23 cellular contexts compared by ENCODE assay signal in the genomic region with DNA sequence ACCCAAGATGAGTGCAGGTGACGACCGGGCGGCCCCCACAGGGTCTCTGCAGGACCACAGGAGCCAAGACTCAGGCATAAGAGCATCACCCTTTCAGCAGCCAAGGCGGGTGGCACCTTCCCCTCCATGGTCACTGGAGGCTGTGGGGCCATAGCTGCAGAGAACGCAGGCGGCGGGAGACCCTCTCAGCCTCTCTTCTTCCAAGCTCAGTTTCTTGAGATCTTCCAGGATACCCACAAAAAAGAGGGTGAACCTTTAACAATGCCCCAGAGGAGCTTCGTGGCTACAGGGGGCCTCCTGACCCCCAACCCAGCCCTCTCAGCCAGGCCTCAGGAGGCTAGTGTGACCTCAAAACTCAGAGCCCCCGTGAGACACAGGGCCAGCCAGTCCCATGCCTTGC. TPM values are rescaled to one million over a fixed set of nuclear protein-coding genes. Genes with fewer than 3 reads are reported as not detected.
DNase-seq lines count a peak whose midpoint lies in the region; ATAC-seq, FAIRE-seq and TF ChIP-seq lines count a peak whose summit lies in the region.
"Had no signal": no experiment of that assay in that cellular context is flagged by ENCODE, and none has a peak within 500 bp of the region (broad histone marks: within the 10 kb centered on the region; RNA-seq: fewer than 3 reads in every experiment).

No MANE protein-coding gene starts in this region.

- H4K5ac ChIP-seq in IMR-90 (ENCODE audit: low read depth, low read length): no peak overlapping the region

- H3K36me3 Mint-ChIP-seq in MCF 10A (ENCODE audit: insufficient read depth, unreplicated experiment): no peaks in the 10 kb centered on the region
- no peaks in the 10 kb centered on the region for H3K36me3 Mint-ChIP-seq in stimulated activated effector memory CD8-positive, alpha-beta T cell treated with anti-CD3 and anti-CD28 coated beads, Interleukin-12 subunit alpha, Interleukin-12 subunit beta, amount 100 ng/mL, for 72 hours
- H3K36me3 Mint-ChIP-seq in activated T-helper 17 cell treated with anti-CD3 and anti-CD28 coated beads, Interleukin-2, amount 50 U/mL, for 72 hours (ENCODE audit: low read depth): no peaks in the 10 kb centered on the region
- H3K36me3 Mint-ChIP-seq: activated naive CD8-positive, alpha-beta T cell treated with anti-CD3 and anti-CD28 coated beads for 36 hours; CD4-positive, CD25-positive, alpha-beta regulatory T cell; natural killer cell treated with Interleukin-12 subunit alpha and Interleukin-12 subunit beta and Interleukin-15 and Interleukin-18, amount 100 ng/mL, for 72 hours; stimulated activated memory B cell treated with anti-CD40 and anti-IgM and Interleukin-4, amounts not matched to agents 10 μg/mL and 1 μg/mL and 100 μg/mL, for 72 hours had no signal

- H4K91ac ChIP-seq in IMR-90 (ENCODE audit: insufficient read depth, low read depth, low read length): no peak overlapping the region

- peaks cover 3% of the 10 kb centered on the region; the same call in 1 of the 2 replicates for H3K27me3 ChIP-seq in IMR-90 (ENCODE audit: control insufficient read depth, insufficient read depth, low read length)
- H3K27me3 ChIP-seq: cardiac muscle cell, dorsolateral prefrontal cortex, uterus had no signal

- no peak overlapping the region for H3K56ac ChIP-seq in IMR-90 (ENCODE audit: extremely low read depth, insufficient read depth, low read length)

- no peak overlapping the region for H3K4me2 ChIP-seq in IMR-90 (ENCODE audit: low read depth, low read length)

- intact Hi-C loops in IMR-90 (cut with micrococcal nuclease) (no loop called here), MCF 10A (cut with micrococcal nuclease) (no loop called here)

- H3K36me3 ChIP-seq in IMR-90 (ENCODE audit: control insufficient read depth, insufficient read depth, low read length): no peaks in the 10 kb centered on the region
- H3K36me3 ChIP-seq: cardiac muscle cell, left ventricle myocardium inferior, uterus had no signal

- no peak overlapping the region for H3K9ac ChIP-seq in IMR-90 (ENCODE audit: low read depth, low read length)

- no peaks in the 10 kb centered on the region for H3K27me3 Mint-ChIP-seq in MCF 10A (ENCODE audit: insufficient read depth, unreplicated experiment)
- H3K27me3 Mint-ChIP-seq in activated T-helper 17 cell treated with anti-CD3 and anti-CD28 coated beads, Interleukin-2, amount 50 U/mL, for 72 hours: peaks cover 9% of the 10 kb centered on the region
- H3K27me3 Mint-ChIP-seq: activated naive CD8-positive, alpha-beta T cell treated with anti-CD3 and anti-CD28 coated beads for 36 hours; stimulated activated memory B cell treated with anti-CD40 and anti-IgM and Interleukin-4, amounts not matched to agents 10 μg/mL and 1 μg/mL and 100 μg/mL, for 72 hours had no signal

- no peak overlapping the region for H2BK15ac ChIP-seq in IMR-90 (ENCODE audit: low read depth, low read length)

- no peak overlapping the region for H2BK20ac ChIP-seq in IMR-90 (ENCODE audit: low read depth, low read length)

- no peak overlapping the region for H2BK5ac ChIP-seq in IMR-90 (ENCODE audit: low read depth, low read length, poor library complexity, severe bottlenecking)

- H4K20me1 ChIP-seq in IMR-90 (ENCODE audit: insufficient read depth, low read length): no peaks in the 10 kb centered on the region

- H3K4me1 Mint-ChIP-seq in MCF 10A (ENCODE audit: insufficient read depth, unreplicated experiment): peaks cover 14% of the 10 kb centered on the region
- peaks cover 8% of the 10 kb centered on the region for H3K4me1 Mint-ChIP-seq in stimulated activated effector memory CD8-positive, alpha-beta T cell treated with anti-CD3 and anti-CD28 coated beads, Interleukin-12 subunit alpha, Interleukin-12 subunit beta, amount 100 ng/mL, for 72 hours
- H3K4me1 Mint-ChIP-seq in activated T-helper 17 cell treated with anti-CD3 and anti-CD28 coated beads, Interleukin-2, amount 50 U/mL, for 72 hours: no peaks in the 10 kb centered on the region
- H3K4me1 Mint-ChIP-seq: activated CD4-positive, alpha-beta memory T cell treated with anti-CD3 and anti-CD28 coated beads, Interleukin-2, amount 10 ng/mL, durations not matched to agents 7 days and 5 days had no signal

- peak overlapping the region; percentile 4 for H2AFZ ChIP-seq in IMR-90 (replicated peaks; ENCODE audit: low read length, poor library complexity)

- H3K4me3 Mint-ChIP-seq in MCF 10A (ENCODE audit: unreplicated experiment): no peak overlapping the region
- no peak overlapping the region for H3K4me3 Mint-ChIP-seq in stimulated activated effector memory CD8-positive, alpha-beta T cell treated with anti-CD3 and anti-CD28 coated beads, Interleukin-12 subunit alpha, Interleukin-12 subunit beta, amount 100 ng/mL, for 72 hours
- no peak overlapping the region for H3K4me3 Mint-ChIP-seq in activated T-helper 17 cell treated with anti-CD3 and anti-CD28 coated beads, Interleukin-2, amount 50 U/mL, for 72 hours
- H3K4me3 Mint-ChIP-seq: activated CD4-positive, alpha-beta memory T cell treated with anti-CD3 and anti-CD28 coated beads, Interleukin-2, amount 10 ng/mL, durations not matched to agents 7 days and 5 days; activated naive CD8-positive, alpha-beta T cell treated with anti-CD3 and anti-CD28 coated beads for 36 hours; CD4-positive, CD25-positive, alpha-beta regulatory T cell; stimulated activated memory B cell treated with anti-CD40 and anti-IgM and Interleukin-4, amounts not matched to agents 10 μg/mL and 1 μg/mL and 100 μg/mL, for 72 hours had no signal

- no peak for FAIRE-seq in HTR-8/SVneo (lab: Jason Lieb, UNC)
- FAIRE-seq: D721Med, GM12878, islet of Langerhans had no signal

- no peaks in the 10 kb centered on the region for H3K9me3 ChIP-seq in IMR-90 (ENCODE audit: control insufficient read depth, insufficient read depth, low read length)
- H3K9me3 ChIP-seq: left ventricle myocardium inferior, uterus had no signal

- H3K9me3 Mint-ChIP-seq in MCF 10A (ENCODE audit: unreplicated experiment): no peaks in the 10 kb centered on the region
- H3K9me3 Mint-ChIP-seq in stimulated activated effector memory CD8-positive, alpha-beta T cell treated with anti-CD3 and anti-CD28 coated beads, Interleukin-12 subunit alpha, Interleukin-12 subunit beta, amount 100 ng/mL, for 72 hours: no peaks in the 10 kb centered on the region
- no peaks in the 10 kb centered on the region for H3K9me3 Mint-ChIP-seq in activated T-helper 17 cell treated with anti-CD3 and anti-CD28 coated beads, Interleukin-2, amount 50 U/mL, for 72 hours
- H3K9me3 Mint-ChIP-seq: activated CD4-positive, alpha-beta memory T cell treated with anti-CD3 and anti-CD28 coated beads, Interleukin-2, amount 10 ng/mL, durations not matched to agents 7 days and 5 days; activated naive CD8-positive, alpha-beta T cell treated with anti-CD3 and anti-CD28 coated beads for 36 hours; CD4-positive, CD25-positive, alpha-beta regulatory T cell; natural killer cell treated with Interleukin-12 subunit alpha and Interleukin-12 subunit beta and Interleukin-15 and Interleukin-18, amount 100 ng/mL, for 72 hours; stimulated activated memory B cell treated with anti-CD40 and anti-IgM and Interleukin-4, amounts not matched to agents 10 μg/mL and 1 μg/mL and 100 μg/mL, for 72 hours had no signal

- ATAC-seq in IMR-90 (ENCODE audit: low read depth): no peak
- ATAC-seq in stimulated activated effector memory CD8-positive, alpha-beta T cell treated with anti-CD3 and anti-CD28 coated beads, Interleukin-12 subunit alpha, Interleukin-12 subunit beta, amount 100 ng/mL, for 72 hours: no peak
- no peak for ATAC-seq in activated T-helper 17 cell treated with anti-CD3 and anti-CD28 coated beads, Interleukin-2, amount 50 U/mL, for 72 hours (replicated peaks)

- H2AK9ac ChIP-seq in IMR-90 (replicated peaks; ENCODE audit: low read depth, low read length, poor library complexity): peak overlapping the region; percentile 25

- no peak overlapping the region for H2BK120ac ChIP-seq in IMR-90 (ENCODE audit: low read depth, low read length)

- no TSS peak for BruUV-seq in IMR-90 (replicated peaks; lab: Mats Ljungman, UMichigan)
- BruUV-seq in MCF 10A (replicated peaks; lab: Mats Ljungman, UMichigan): no TSS peak

- POLR2A ChIA-PET in IMR-90 (lab: Charles Lee; ENCODE audit: unreplicated experiment): interaction anchor here (0.5 kb wide), 1 partner anchor 568 kb away, joined by 9 read pairs; a partner anchor contains a TSS
- POLR2A ChIA-PET in MCF 10A (lab: Yijun Ruan, JAX): interaction anchor here (0.5 to 2.1 kb wide), 8 partner anchors 10 to 417 kb away, joined by 3 to 15 read pairs (median 4); a partner anchor contains a TSS

- no peak overlapping the region for H3K18ac ChIP-seq in IMR-90 (ENCODE audit: low read depth, low read length)

- TF ChIP-seq RAD21 in IMR-90 (IDR thresholded peaks at IDR 0.05; ENCODE audit: low read length): no peak

- no peak overlapping the region for H3K14ac ChIP-seq in IMR-90 (replicated peaks; ENCODE audit: low read depth, low read length)

- peaks cover 5% of the 10 kb centered on the region for H3K9me1 ChIP-seq in IMR-90 (ENCODE audit: insufficient read depth, low read length)

- H2AK5ac ChIP-seq in IMR-90 (ENCODE audit: low read depth, low read length): no peak overlapping the region

- DNase-seq in IMR-90 (no peak), MCF 10A (ENCODE audit: unreplicated experiment) (no peak), mesenteric fat pad (ENCODE audit: low spot score) (peak; percentile 33), HTR-8/SVneo (ENCODE audit: insufficient read length, low spot score) (no peak), NCI-H2107 treated with DMSO at 0.1 percent for 48 hours (lab: John Stamatoyannopoulos, UW; ENCODE audit: unreplicated experiment) (no peak), HCEC 1CT (no peak)
- DNase-seq in stimulated activated effector memory CD8-positive, alpha-beta T cell treated with anti-CD3 and anti-CD28 coated beads, Interleukin-12 subunit alpha, Interleukin-12 subunit beta, amount 100 ng/mL, for 72 hours (ENCODE audit: low spot score in 2 of 2): no peak
- DNase-seq: activated CD4-positive, alpha-beta memory T cell treated with anti-CD3 and anti-CD28 coated beads, Interleukin-2, amount 10 ng/mL, durations not matched to agents 7 days and 5 days; activated naive CD8-positive, alpha-beta T cell treated with anti-CD3 and anti-CD28 coated beads for 36 hours; aorta; CD4-positive, CD25-positive, alpha-beta regulatory T cell; left ventricle myocardium inferior; NCI-H1105; stimulated activated CD4-positive, alpha-beta T cell treated with anti-CD3 and anti-CD28 coated beads, Interleukin-4, amount 100 ng/mL, for 24 hours; uterus had no signal

- H3K27ac ChIP-seq in IMR-90 (ENCODE audit: insufficient read depth, low read length): no peak overlapping the region
- H3K27ac ChIP-seq: cardiac muscle cell, left ventricle myocardium inferior, uterus had no signal

- H4K8ac ChIP-seq in IMR-90 (ENCODE audit: low read depth in 2 of 2, low read length in 2 of 2): no peak overlapping the region; a peak in 1 of 4 replicates

- no peaks in the 10 kb centered on the region for H3K79me1 ChIP-seq in IMR-90 (ENCODE audit: low read depth in 1 of 2, low read length in 2 of 2)

- no peak overlapping the region for H3K23ac ChIP-seq in IMR-90 (ENCODE audit: low read depth, low read length)

- no CpG with 5 or more reads among the region's 9 CpGs for WGBS in IMR-90 (ENCODE audit: extremely low coverage in 2 of 2, insufficient read length in 1 of 2), 2 experiments

- dilution Hi-C loops in IMR-90 (cut with HindIII; ENCODE audit: low sequenced_read_pairs, unreplicated experiment): no loop called here

- H3K4ac ChIP-seq in IMR-90 (ENCODE audit: low read depth, low read length): no peak overlapping the region

- TF ChIP-seq POLR2A in IMR-90 (IDR thresholded peaks at IDR 0.05; ENCODE audit: low read depth, low read length): no peak

- no peak overlapping the region for H3K4me3 ChIP-seq in IMR-90 (ENCODE audit: insufficient read depth, low read depth, low read length)
- H3K4me3 ChIP-seq: cardiac muscle cell, GM12878, left ventricle myocardium inferior, uterus had no signal

- H3K27ac Mint-ChIP-seq in MCF 10A (ENCODE audit: low read depth, unreplicated experiment): peak overlapping the region; percentile 85
- peak overlapping the region; percentile 26 for H3K27ac Mint-ChIP-seq in stimulated activated effector memory CD8-positive, alpha-beta T cell treated with anti-CD3 and anti-CD28 coated beads, Interleukin-12 subunit alpha, Interleukin-12 subunit beta, amount 100 ng/mL, for 72 hours
- no peak overlapping the region for H3K27ac Mint-ChIP-seq in activated T-helper 17 cell treated with anti-CD3 and anti-CD28 coated beads, Interleukin-2, amount 50 U/mL, for 72 hours
- H3K27ac Mint-ChIP-seq: activated CD4-positive, alpha-beta memory T cell treated with anti-CD3 and anti-CD28 coated beads, Interleukin-2, amount 10 ng/mL, durations not matched to agents 7 days and 5 days; activated naive CD8-positive, alpha-beta T cell treated with anti-CD3 and anti-CD28 coated beads for 36 hours; CD4-positive, CD25-positive, alpha-beta regulatory T cell had no signal

- in situ Hi-C loops in IMR-90 (cut with MboI; ENCODE audit: low sequenced_read_pairs): no loop called here

- peaks cover 7% of the 10 kb centered on the region for H3K4me1 ChIP-seq in IMR-90 (ENCODE audit: control insufficient read depth, insufficient read depth, low read length)
- H3K4me1 ChIP-seq: uterus had no signal

- TF ChIP-seq CTCF in IMR-90 (conservative IDR thresholded peaks at IDR 0.05; ENCODE audit: low read depth, low read length): no peak
- no peak for TF ChIP-seq CTCF in MCF 10A (IDR thresholded peaks at IDR 0.05; ENCODE audit: unreplicated experiment)

- CTCF ChIA-PET in IMR-90 (lab: Yijun Ruan, JAX): no interaction called here
- CTCF ChIA-PET in MCF 10A (lab: Yijun Ruan, JAX): no interaction called here

RNA-seq across cellular contexts. Expression of a gene that starts 5.8 kb away (rescaled TPM):
- total RNA-seq in IMR-90 (2012; rRNA removed): 18.3 and 58.6 TPM in 2 replicates
- polyA plus RNA-seq in IMR-90 (2012; rRNA removed): 78.1 and 83.8 TPM in 2 replicates
- 56.2 and 71.1 TPM in 2 replicates for polyA plus RNA-seq in IMR-90 (2012; cell fraction: cytosol; rRNA removed)
- 222 and 379 TPM in 2 replicates for polyA plus RNA-seq in IMR-90 (2012; cell fraction: nucleus; rRNA removed; ENCODE audit: low replicate concordance)
- 162 and 166 TPM in 2 replicates for total RNA-seq in MCF 10A (2022)
- total RNA-seq in mesenteric fat pad: 128 TPM
- 100 to 1,000 TPM in 1 of 2 donors, 10 to 100 TPM in 1; 96.5 to 116 TPM for total RNA-seq in activated T-helper 17 cell treated with anti-CD3 and anti-CD28 coated beads, Interleukin-2, amount 50 U/mL, for 72 hours

RNA-seq across cellular contexts. Expression of a gene that starts 54.8 kb away (rescaled TPM):
- total RNA-seq in IMR-90 (2012; rRNA removed) (6.6 and 7.2 TPM in 2 replicates), MCF 10A (2022) (40.3 and 42.8 TPM in 2 replicates), mesenteric fat pad (17.3 TPM)
- 20.3 and 24.7 TPM in 2 replicates for polyA plus RNA-seq in IMR-90 (2012; rRNA removed)
- 9.9 and 11.2 TPM in 2 replicates for polyA plus RNA-seq in IMR-90 (2012; cell fraction: cytosol; rRNA removed)
- polyA plus RNA-seq in IMR-90 (2012; cell fraction: nucleus; rRNA removed; ENCODE audit: low replicate concordance): 140 and 168 TPM in 2 replicates
- 10 to 100 TPM; 17.4 to 35.2 TPM for total RNA-seq in activated T-helper 17 cell treated with anti-CD3 and anti-CD28 coated beads, Interleukin-2, amount 50 U/mL, for 72 hours
